In the genomic region with DNA sequence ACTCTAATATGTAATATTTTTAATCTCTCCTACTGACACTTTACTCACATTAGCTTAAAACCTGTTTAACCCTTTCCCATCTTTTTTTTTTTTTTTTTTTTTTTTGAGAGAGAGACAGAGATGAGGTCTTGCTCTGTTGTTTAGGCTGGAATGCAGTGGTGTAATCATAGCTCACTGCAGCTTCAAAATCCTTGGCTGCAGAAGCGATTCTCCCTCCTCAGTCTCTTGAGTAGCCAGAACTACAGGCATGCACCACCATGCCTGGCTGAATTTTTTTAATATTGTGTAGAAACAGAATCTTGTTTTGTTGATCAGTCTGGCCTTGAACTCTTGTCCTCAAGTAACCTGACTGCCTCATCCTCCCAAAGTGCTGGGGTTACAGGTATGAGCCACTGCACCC, we compare ENCODE assay signal across 15 cellular contexts. TPM values are rescaled to one million over a fixed set of nuclear protein-coding genes. Genes with fewer than 3 reads are reported as not detected.
DNase-seq lines count a peak whose midpoint lies in the region; ATAC-seq and TF ChIP-seq lines count a peak whose summit lies in the region.
"Had no signal": no experiment of that assay in that cellular context is flagged by ENCODE, and none has a peak within 500 bp of the region (broad histone marks: within the 10 kb centered on the region; RNA-seq: fewer than 3 reads in every experiment).

No MANE protein-coding gene starts in this region.

- POLR2A ChIA-PET in T-cell (lab: Charles Lee) = interaction anchor here (0.6 to 0.7 kb wide), 4 partner anchors 10 to 1378 kb away, joined by 4 to 6 read pairs (median 5); no protein-coding TSS in a partner anchor

- H3K4me1 ChIP-seq in left ventricle myocardium inferior = no peaks in the 10 kb centered on the region
- no peaks in the 10 kb centered on the region for H3K4me1 ChIP-seq in upper lobe of right lung
- H3K4me1 ChIP-seq: BE2C had no signal

- no peaks in the 10 kb centered on the region for H3K36me3 ChIP-seq in left ventricle myocardium inferior
- H3K36me3 ChIP-seq in upper lobe of right lung = no peaks in the 10 kb centered on the region
- H3K36me3 ChIP-seq: BE2C had no signal

- H3K27ac ChIP-seq in left ventricle myocardium inferior (replicated peaks) (no peak overlapping the region), upper lobe of right lung (no peak overlapping the region)
- H3K27ac ChIP-seq: 22Rv1 had no signal

- H3K4me1 Mint-ChIP-seq in T-cell = no peaks in the 10 kb centered on the region
- H3K4me1 Mint-ChIP-seq in natural killer cell = no peaks in the 10 kb centered on the region
- H3K4me1 Mint-ChIP-seq: CD4-positive, alpha-beta memory T cell had no signal

- CTCF ChIA-PET in T-cell (lab: Charles Lee) = interaction anchor here (0.5 to 1.5 kb wide), 24 partner anchors 9 to 1716 kb away, joined by 3 to 18 read pairs (median 5); no protein-coding TSS in a partner anchor

- TF ChIP-seq CTCF in left ventricle myocardium inferior (IDR thresholded peaks at IDR 0.05; ENCODE audit: borderline replicate concordance) = no peak
- no peak for TF ChIP-seq CTCF in cardiac fibroblast (IDR thresholded peaks at IDR 0.05; ENCODE audit: low read depth, low read length)
- TF ChIP-seq CTCF in natural killer cell (IDR thresholded peaks at IDR 0.05) = no peak
- TF ChIP-seq CTCF in upper lobe of right lung (IDR thresholded peaks at IDR 0.05) = no peak

- H3K27ac Mint-ChIP-seq in T-cell = no peak overlapping the region
- no peak overlapping the region for H3K27ac Mint-ChIP-seq in natural killer cell
- H3K27ac Mint-ChIP-seq: CD4-positive, alpha-beta memory T cell had no signal

- H3K9me3 ChIP-seq in left ventricle myocardium inferior (replicated peaks) (peaks cover 2% of the 10 kb centered on the region), upper lobe of right lung (no peaks in the 10 kb centered on the region)
- H3K9me3 ChIP-seq: BE2C had no signal

- H3K4me3 ChIP-seq in left ventricle myocardium inferior (no peak overlapping the region), cardiac fibroblast (replicated peaks in 1 of 2; ENCODE audit: low read depth in 2 of 2, low read length in 2 of 2) (no peak overlapping the region), upper lobe of right lung (no peak overlapping the region)

- ATAC-seq in Right ventricle myocardium inferior = peak; percentile 26
- ATAC-seq in T-cell (replicated peaks in 1 of 4) = no peak
- no peak for ATAC-seq in natural killer cell
- no peak for ATAC-seq in upper lobe of right lung

- H3K27me3 Mint-ChIP-seq in T-cell = peaks cover 32 to 35% of the 10 kb centered on the region in 2 donors
- H3K27me3 Mint-ChIP-seq in natural killer cell (ENCODE audit: low read depth in 2 of 2) = peaks cover 16 to 32% of the 10 kb centered on the region in 2 donors

- H3K36me3 Mint-ChIP-seq in T-cell = no peaks in the 10 kb centered on the region
- no peaks in the 10 kb centered on the region for H3K36me3 Mint-ChIP-seq in natural killer cell

- intact Hi-C loops in Right ventricle myocardium inferior (cut with DNase I) = loop anchor here (5.0 to 10.0 kb wide), 4 partner anchors 57 to 779 kb away; no protein-coding TSS in a partner anchor
- intact Hi-C loops in left ventricle myocardium inferior (cut with micrococcal nuclease) = no loop called here
- intact Hi-C loops in natural killer cell (cut with micrococcal nuclease) = no loop called here
- intact Hi-C loops in upper lobe of right lung (cut with DNase I) = no loop called here

- DNase-seq in Right ventricle myocardium inferior (ENCODE audit: missing footprints) = no peak
- DNase-seq in left ventricle myocardium inferior = no peak
- DNase-seq in cardiac fibroblast (ENCODE audit: low read depth in 2 of 2) = peak; percentile 39 to 54
- peak; percentile 9 for DNase-seq in fibroblast of the conjunctiva (ENCODE audit: low read depth)
- no peak for DNase-seq in DMS79 treated with DMSO at 0.1 percent for 48 hours (lab: John Stamatoyannopoulos, UW)
- no peak for DNase-seq in T-cell
- no peak for DNase-seq in natural killer cell
- no peak for DNase-seq in upper lobe of right lung
- DNase-seq: CD4-positive, alpha-beta memory T cell; MM.1S; NCI-H2227 treated with DMSO at 0.1 percent for 48 hours had no signal

- H3K9me3 Mint-ChIP-seq in T-cell (peaks cover 1 to 5% (median 4%) of the 10 kb centered on the region in 3 donors), natural killer cell (no peaks in the 10 kb centered on the region)

- no peak overlapping the region for H3K4me3 Mint-ChIP-seq in T-cell
- H3K4me3 Mint-ChIP-seq in natural killer cell = no peak overlapping the region
- H3K4me3 Mint-ChIP-seq: CD4-positive, alpha-beta memory T cell had no signal

- H3K27me3 ChIP-seq in left ventricle myocardium inferior (ENCODE audit: low read depth) (peaks cover 69% of the 10 kb centered on the region), upper lobe of right lung (peaks cover 12% of the 10 kb centered on the region)
- H3K27me3 ChIP-seq: BE2C had no signal

RNA-seq across cellular contexts. Expression of a gene that starts 37.3 kb away (rescaled TPM):
- 14.5 TPM for total RNA-seq in Right ventricle myocardium inferior
- total RNA-seq in left ventricle myocardium inferior = 12.9 TPM
- total RNA-seq in T-cell = under 1 TPM in 1 of 5 donors, not detected in 4; 0.20 TPM
- total RNA-seq in natural killer cell = not detected
- 12.4 TPM for total RNA-seq in upper lobe of right lung
- total RNA-seq: CD4-positive, alpha-beta memory T cell; G401; HT-29 had no signal

Comparison
In these comparisons a context has a peak if more than half of its experiments do, and no peak if none do; other contexts are left out.
1. DNase-seq: peak in cardiac fibroblast (2 of 2) and fibroblast of the conjunctiva (single experiment); none in Right ventricle myocardium inferior (single experiment), left ventricle myocardium inferior (single experiment), DMS79 treated with DMSO at 0.1 percent for 48 hours (single experiment), T-cell (0 of 34), natural killer cell (single experiment) and upper lobe of right lung (single experiment).
2. RNA of a gene that starts 37.3 kb away (total RNA-seq): 14.5 TPM in Right ventricle myocardium inferior (single experiment), 12.9 TPM in left ventricle myocardium inferior (single experiment) and 12.4 TPM in upper lobe of right lung (single experiment); 0.20 TPM in T-cell and not detected in natural killer cell; every median in the first group is over 10 times any median in the second.